ENCODE assay signal across 8 cellular contexts in the genomic region with DNA sequence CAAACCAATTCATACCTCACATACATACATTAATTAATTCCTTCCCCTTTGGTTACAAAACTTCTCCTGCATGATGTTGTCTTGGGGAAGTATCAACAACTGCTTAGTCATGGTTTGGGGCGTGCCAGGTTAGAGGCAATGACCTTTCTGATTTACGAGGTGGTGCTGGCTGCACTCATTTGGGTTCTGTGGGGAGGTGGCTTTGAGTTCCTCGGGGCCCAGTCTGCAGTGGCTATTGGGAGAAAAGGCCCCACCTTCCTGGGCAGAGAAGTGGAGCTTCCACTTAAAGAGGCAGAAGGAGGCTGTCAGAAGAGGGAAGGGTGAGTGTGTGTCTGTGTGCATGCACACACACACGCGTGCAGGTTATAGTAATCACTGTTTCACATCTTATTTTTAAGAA. TPM values are rescaled to one million over a fixed set of nuclear protein-coding genes. Genes with fewer than 3 reads are reported as not detected.
DNase-seq lines count a peak whose midpoint lies in the region; ATAC-seq and TF ChIP-seq lines count a peak whose summit lies in the region.

No MANE protein-coding gene starts in this region.

- no peaks in the 10 kb centered on the region for H3K9me2 ChIP-seq in Karpas-422 (replicated peaks; ENCODE audit: insufficient read depth, low read length)
- H3K9me2 ChIP-seq in MM.1S (replicated peaks; ENCODE audit: insufficient read depth, low read length) = no peaks in the 10 kb centered on the region

- H3K79me1 ChIP-seq in neuronal stem cell (ENCODE audit: low read depth, low read length) = no peaks in the 10 kb centered on the region

- no peak overlapping the region for H2BK5ac ChIP-seq in neuronal stem cell (ENCODE audit: low read length)

- no peaks in the 10 kb centered on the region for H3K27me3 ChIP-seq in Karpas-422 (ENCODE audit: low read length)
- H3K27me3 ChIP-seq in mammary epithelial cell (ENCODE audit: insufficient read depth, low read length) = no peaks in the 10 kb centered on the region
- H3K27me3 ChIP-seq in neuronal stem cell (ENCODE audit: control insufficient read depth in 3 of 3, insufficient read depth in 3 of 3, low read depth in 1 of 3, low read length in 3 of 3) = peaks cover 0 to 7% (median 0%) of the 10 kb centered on the region in 3 experiments
- H3K27me3 ChIP-seq in MM.1S (replicated peaks; ENCODE audit: insufficient read depth, low read length) = peaks cover 58% of the 10 kb centered on the region

- no peaks in the 10 kb centered on the region for H3K36me3 ChIP-seq in Karpas-422 (ENCODE audit: insufficient read depth, low read length)
- H3K36me3 ChIP-seq in mammary epithelial cell (ENCODE audit: insufficient read depth, low read length) = no peaks in the 10 kb centered on the region
- H3K36me3 ChIP-seq in neuronal stem cell (replicated peaks in 1 of 2; ENCODE audit: control insufficient read depth in 2 of 2, insufficient read depth in 2 of 2, low read length in 2 of 2) = no peaks in the 10 kb centered on the region
- H3K36me3 ChIP-seq in MM.1S (replicated peaks; ENCODE audit: insufficient read depth, low read length) = no peaks in the 10 kb centered on the region

- H4K20me1 ChIP-seq in Karpas-422 (ENCODE audit: insufficient read depth, low read depth, low read length) (no peaks in the 10 kb centered on the region), mammary epithelial cell (ENCODE audit: insufficient read depth, low read length) (no peaks in the 10 kb centered on the region), MM.1S (ENCODE audit: insufficient read depth, low read length) (no peaks in the 10 kb centered on the region)

- H4K91ac ChIP-seq in neuronal stem cell (ENCODE audit: low read depth, low read length, poor library complexity) = no peak overlapping the region

- peak; percentile 42 for DNase-seq in Daoy (ENCODE audit: low read depth)
- DNase-seq in Karpas-422 = peak; percentile 43
- peak; percentile 77 for DNase-seq in mammary epithelial cell
- DNase-seq in neuronal stem cell (ENCODE audit: low spot score) = no peak
- no peak for DNase-seq in Kasumi-1 (lab: John Stamatoyannopoulos, UW)
- DNase-seq in MM.1S = no peak

- H3K23ac ChIP-seq in neuronal stem cell (ENCODE audit: low read depth, low read length, poor library complexity) = no peak overlapping the region

- no peak overlapping the region for H3K14ac ChIP-seq in neuronal stem cell (ENCODE audit: low read length)

- intact Hi-C loops in mammary epithelial cell (cut with micrococcal nuclease) = no loop called here

- no peaks in the 10 kb centered on the region for H3F3A ChIP-seq in MM.1S (ENCODE audit: insufficient read depth, low read length)

- no TSS peak for BruUV-seq in mammary epithelial cell (replicated peaks; lab: Mats Ljungman, UMichigan)

- H3K4me3 ChIP-seq in Karpas-422 (ENCODE audit: low read length) (no peak overlapping the region), mammary epithelial cell (replicated peaks in 1 of 3; ENCODE audit: insufficient read depth in 1 of 3, low read depth in 2 of 3, low read length in 3 of 3) (no peak overlapping the region), neuronal stem cell (ENCODE audit: low read length in 2 of 2) (no peak overlapping the region), MM.1S (ENCODE audit: low read length) (no peak overlapping the region)

- dilution Hi-C loops in mammary epithelial cell (cut with HindIII; ENCODE audit: low sequenced_read_pairs) = no loop called here

- H3K9me3 ChIP-seq in Karpas-422 (ENCODE audit: low read length) (no peaks in the 10 kb centered on the region), mammary epithelial cell (replicated peaks; ENCODE audit: insufficient read depth, low read length) (no peaks in the 10 kb centered on the region), neuronal stem cell (replicated peaks in 1 of 2; ENCODE audit: control insufficient read depth in 2 of 2, insufficient read depth in 1 of 2, low read depth in 1 of 2, low read length in 2 of 2) (no peaks in the 10 kb centered on the region), MM.1S (replicated peaks; ENCODE audit: insufficient read depth, low read length) (no peaks in the 10 kb centered on the region)

- TF ChIP-seq CTCF in mammary epithelial cell (conservative IDR thresholded peaks at IDR 0.05 in 1 of 2, IDR thresholded peaks at IDR 0.05 in 1 of 2; ENCODE audit: extremely low read depth in 1 of 2, insufficient read depth in 1 of 2, low read depth in 1 of 2, low read length in 2 of 2) (no peak), MM.1S (IDR thresholded peaks at IDR 0.05; ENCODE audit: low read length) (no peak)

- no peaks in the 10 kb centered on the region for H3K4me1 ChIP-seq in Karpas-422 (ENCODE audit: low read length)
- peaks cover 22% of the 10 kb centered on the region for H3K4me1 ChIP-seq in mammary epithelial cell (ENCODE audit: insufficient read depth, low read length)
- H3K4me1 ChIP-seq in neuronal stem cell (ENCODE audit: control insufficient read depth in 2 of 2, insufficient read depth in 1 of 2, low read depth in 1 of 2, low read length in 2 of 2) = peaks cover 5 to 9% of the 10 kb centered on the region in 2 donors
- H3K4me1 ChIP-seq in MM.1S (ENCODE audit: low read length) = no peaks in the 10 kb centered on the region

- peak overlapping the region; percentile 46 for H3K18ac ChIP-seq in neuronal stem cell (ENCODE audit: low read length)

- no peak overlapping the region for H2BK120ac ChIP-seq in neuronal stem cell (ENCODE audit: low read depth, low read length)

- peak overlapping the region; percentile 47 for H2AK5ac ChIP-seq in neuronal stem cell (ENCODE audit: low read depth, low read length)

- no peak for ATAC-seq in GM18519 (IDR thresholded peaks at IDR 0.05; ENCODE audit: low FRiP score, unreplicated experiment)
- no peak for ATAC-seq in GM21515 (IDR thresholded peaks at IDR 0.05; ENCODE audit: unreplicated experiment)

- WGBS in mammary epithelial cell (ENCODE audit: low coverage, missing lambda C conversion rate) = 47% methylated on average over 5 of the region's 5 CpGs
- WGBS in neuronal stem cell (ENCODE audit: extremely low coverage in 2 of 2, insufficient read length in 2 of 2, insufficient replicate concordance in 1 of 2), 2 donors = no CpG with 5 or more reads among the region's 5 CpGs

- no peak overlapping the region for H3K27ac ChIP-seq in Karpas-422 (ENCODE audit: low read length)
- peak overlapping the region; percentile 41 for H3K27ac ChIP-seq in mammary epithelial cell (ENCODE audit: insufficient read depth, low read depth, low read length)
- no peak overlapping the region for H3K27ac ChIP-seq in neuronal stem cell (replicated peaks; ENCODE audit: low read length)
- H3K27ac ChIP-seq in MM.1S (ENCODE audit: low read length) = no peak overlapping the region

- H4K8ac ChIP-seq in neuronal stem cell (ENCODE audit: low read depth, low read length) = no peak overlapping the region

- in situ Hi-C loops in mammary epithelial cell (cut with MboI; ENCODE audit: low sequenced_read_pairs in 2 of 2) = no loop called here

- peak overlapping the region; percentile 34; the same call in 1 of the 2 replicates for H2AFZ ChIP-seq in Karpas-422 (ENCODE audit: low read length)
- peak overlapping the region; percentile 12 for H2AFZ ChIP-seq in mammary epithelial cell (ENCODE audit: low read depth, low read length)
- H2AFZ ChIP-seq in neuronal stem cell (ENCODE audit: low read length) = peak overlapping the region; percentile 29
- no peak overlapping the region for H2AFZ ChIP-seq in MM.1S (ENCODE audit: low read length)

- H3K9ac ChIP-seq in Karpas-422 (ENCODE audit: low read length) (no peak overlapping the region), mammary epithelial cell (ENCODE audit: insufficient read depth, low read length) (no peak overlapping the region), neuronal stem cell (ENCODE audit: low read depth, low read length, poor library complexity) (no peak overlapping the region), MM.1S (ENCODE audit: low read length) (no peak overlapping the region)

- no peak overlapping the region for H3K4me2 ChIP-seq in Karpas-422 (ENCODE audit: low read depth, low read length, poor library complexity, severe bottlenecking)
- H3K4me2 ChIP-seq in mammary epithelial cell (ENCODE audit: insufficient read depth, low read depth, low read length) = peak overlapping the region; percentile 3
- no peak overlapping the region for H3K4me2 ChIP-seq in neuronal stem cell (ENCODE audit: insufficient read depth, low read length, poor library complexity, severe bottlenecking)
- H3K4me2 ChIP-seq in MM.1S (ENCODE audit: low read depth, low read length) = no peak overlapping the region

- peak overlapping the region; percentile 59 for H3K4ac ChIP-seq in neuronal stem cell (ENCODE audit: low read length)

- no peak overlapping the region for H2BK12ac ChIP-seq in neuronal stem cell (ENCODE audit: low read length)

- H2BK15ac ChIP-seq in neuronal stem cell (ENCODE audit: low read length) = no peak overlapping the region

- H3K79me2 ChIP-seq in Karpas-422 (ENCODE audit: low read length) (no peaks in the 10 kb centered on the region), mammary epithelial cell (ENCODE audit: insufficient read depth, low read length) (no peaks in the 10 kb centered on the region), MM.1S (ENCODE audit: low read length) (no peaks in the 10 kb centered on the region)

- CTCF ChIA-PET in mammary epithelial cell (lab: Charles Lee; ENCODE audit: low non-redundant PET) = no interaction called here

RNA-seq across cellular contexts. Expression of a gene that starts 10.2 kb away (rescaled TPM):
- 27.7 and 51.4 TPM in 2 replicates for total RNA-seq in Daoy (2014; rRNA removed; shearing (Covaris generic))
- 55.5 and 69.1 TPM in 2 replicates for total RNA-seq in Karpas-422 (2014; rRNA removed; shearing (Covaris generic); ENCODE audit: low replicate concordance)
- total RNA-seq in mammary epithelial cell = 10 to 100 TPM; 10.2 to 46.0 TPM
- polyA plus RNA-seq in mammary epithelial cell = 34.1 TPM
- 21.1 TPM for polyA minus RNA-seq in mammary epithelial cell
- polyA plus RNA-seq in neuronal stem cell (2013, experiment 1 of 2) = 29.7 TPM
- polyA plus RNA-seq in neuronal stem cell (2013, experiment 2 of 2) = 29.0 TPM

Comparison
In these comparisons a context has a peak if more than half of its experiments do, and no peak if none do; other contexts are left out.
1. DNase-seq: peak in Daoy (single experiment), Karpas-422 (single experiment) and mammary epithelial cell (single experiment); none in neuronal stem cell (single experiment), Kasumi-1 (0 of 2) and MM.1S (single experiment).